16 cellular contexts compared by ENCODE assay signal in the genomic region with DNA sequence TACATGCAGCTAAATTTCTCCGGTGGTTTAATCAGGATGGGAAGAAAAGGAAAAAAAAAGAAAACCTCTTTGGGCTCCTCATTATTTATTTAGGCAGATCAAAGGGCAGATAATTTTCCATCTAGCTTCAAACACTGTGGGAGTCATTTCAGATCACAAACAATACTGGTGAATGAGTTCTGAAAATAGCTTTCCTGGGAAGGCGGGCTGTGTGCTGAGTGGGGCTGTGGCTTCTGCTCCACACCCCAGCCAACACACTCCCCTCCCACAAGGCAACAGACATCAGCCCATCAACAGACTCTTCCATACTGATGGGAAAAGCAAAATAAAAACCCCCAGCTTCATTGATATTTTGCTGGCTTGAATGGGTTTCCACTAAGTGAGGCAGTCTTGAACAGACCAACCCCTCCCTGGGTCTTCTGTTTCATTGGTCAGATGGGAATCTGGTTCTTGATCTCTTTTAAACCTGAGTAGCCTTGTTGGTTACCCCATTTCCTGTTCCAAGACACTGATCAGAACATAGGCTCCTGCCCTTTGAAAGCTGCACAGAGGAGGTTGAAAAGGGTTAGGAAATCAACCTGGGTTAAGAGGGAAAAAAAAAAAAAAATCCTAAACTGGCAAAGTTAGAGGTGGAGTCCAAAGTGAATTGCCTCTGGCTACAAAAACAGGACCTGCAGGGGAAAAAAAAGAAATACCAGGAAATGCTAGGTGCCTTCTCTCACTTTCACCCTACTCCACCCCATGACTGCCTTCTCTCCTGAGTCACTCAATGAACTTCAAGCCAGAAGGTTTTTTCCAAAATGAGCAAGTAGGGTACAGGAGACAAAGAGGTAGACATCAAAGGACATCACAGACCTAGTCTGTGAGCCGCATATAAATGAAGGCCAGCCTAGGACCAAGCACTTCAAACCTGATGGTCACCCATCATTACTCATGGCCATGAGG. TPM values are rescaled to one million over a fixed set of nuclear protein-coding genes. Genes with fewer than 3 reads are reported as not detected.
DNase-seq lines count a peak whose midpoint lies in the region; ATAC-seq, FAIRE-seq and TF ChIP-seq lines count a peak whose summit lies in the region.
"Had no signal": no experiment of that assay in that cellular context is flagged by ENCODE, and none has a peak within 500 bp of the region (broad histone marks: within the 10 kb centered on the region; RNA-seq: fewer than 3 reads in every experiment).

No MANE protein-coding gene starts in this region.

- peaks cover 6% of the 10 kb centered on the region; the same call in 1 of the 2 replicates for H3F3A ChIP-seq in GM23248 (ENCODE audit: insufficient read depth)
- H3F3A ChIP-seq in GM23338 (replicated peaks; ENCODE audit: low read depth): no peaks in the 10 kb centered on the region

- H3K9me2 ChIP-seq in GM23248 (ENCODE audit: insufficient read depth): no peaks in the 10 kb centered on the region
- H3K9me2 ChIP-seq in GM23338 (ENCODE audit: insufficient read depth): no peaks in the 10 kb centered on the region

- peak; percentile 5 for DNase-seq in GM23248
- peak; percentile 6 for DNase-seq in LoVo (ENCODE audit: low spot score)
- DNase-seq in bronchial epithelial cell (ENCODE audit: low read depth): peak; percentile 36
- DNase-seq in progenitor cell of endocrine pancreas (ENCODE audit: low spot score, unreplicated experiment): no peak
- DNase-seq in GM23338 (ENCODE audit: low spot score): no peak
- no peak for DNase-seq in SKM-1 (lab: John Stamatoyannopoulos, UW; ENCODE audit: unreplicated experiment)
- DNase-seq: activated CD4-positive, CD25-positive, alpha-beta regulatory T cell; activated CD8-positive, alpha-beta memory T cell treated with anti-CD3 and anti-CD28 coated beads, Interleukin-2, amount 50 U/mL, for 4 hours; effector CD8-positive, alpha-beta T cell; left cardiac atrium; naive B cell; NCI-H2107; stimulated activated CD4-positive, alpha-beta T cell treated with anti-CD3 and anti-CD28 coated beads, Interleukin-12 subunit alpha, Interleukin-12 subunit beta, amount 100 ng/mL, for 4 hours had no signal

- no peak overlapping the region for H3K27ac ChIP-seq in GM23248
- H3K27ac ChIP-seq in GM23338 (ENCODE audit: low read depth): no peak overlapping the region
- H3K27ac ChIP-seq: prostate gland had no signal

- no peaks in the 10 kb centered on the region for H3K27me3 ChIP-seq in GM23248 (replicated peaks; ENCODE audit: insufficient read depth)
- H3K27me3 ChIP-seq in bronchial epithelial cell (ENCODE audit: control insufficient read depth, insufficient read depth, low read length): no peaks in the 10 kb centered on the region
- H3K27me3 ChIP-seq in GM23338 (ENCODE audit: insufficient read depth): no peaks in the 10 kb centered on the region

- FAIRE-seq in bronchial epithelial cell (lab: Jason Lieb, UNC): peak; percentile 60

- TF ChIP-seq CTCF in bronchial epithelial cell (IDR thresholded peaks at IDR 0.05; ENCODE audit: insufficient read depth, low read length, severe bottlenecking): no peak
- TF ChIP-seq CTCF in progenitor cell of endocrine pancreas (IDR thresholded peaks at IDR 0.05; ENCODE audit: unreplicated experiment): no peak
- TF ChIP-seq CTCF in GM23338 (conservative IDR thresholded peaks at IDR 0.05; ENCODE audit: low read depth in 2 of 2): no peak

- 83 to 94% methylated on average over 2 to 3 of the region's 3 CpGs for WGBS in GM23248 (ENCODE audit: low coverage in 1 of 2, low lambda C conversion rate in 2 of 2, missing lambda C conversion rate in 2 of 2), 2 experiments

- peaks cover 31% of the 10 kb centered on the region for H3K4me1 Mint-ChIP-seq in progenitor cell of endocrine pancreas (ENCODE audit: low read depth)
- H3K4me1 Mint-ChIP-seq in GM23338: peaks cover 11% of the 10 kb centered on the region; the same call in 2 of the 3 replicates
- H3K4me1 Mint-ChIP-seq: naive B cell had no signal

- H3K27me3 Mint-ChIP-seq in progenitor cell of endocrine pancreas (no peaks in the 10 kb centered on the region), GM23338 (ENCODE audit: insufficient read depth, low read depth, poor library complexity) (no peaks in the 10 kb centered on the region)
- H3K27me3 Mint-ChIP-seq: activated naive CD8-positive, alpha-beta T cell; naive B cell had no signal

- peak overlapping the region; percentile 62 for H3K27ac Mint-ChIP-seq in progenitor cell of endocrine pancreas
- H3K27ac Mint-ChIP-seq in GM23338: no peak overlapping the region
- H3K27ac Mint-ChIP-seq: activated naive CD8-positive, alpha-beta T cell; naive B cell had no signal

- no peaks in the 10 kb centered on the region for H3K79me2 ChIP-seq in GM23248 (ENCODE audit: insufficient read depth)
- H3K79me2 ChIP-seq in GM23338 (replicated peaks; ENCODE audit: insufficient read depth): no peaks in the 10 kb centered on the region

- H3K36me3 Mint-ChIP-seq in progenitor cell of endocrine pancreas (ENCODE audit: insufficient read depth): peaks cover 51% of the 10 kb centered on the region
- H3K36me3 Mint-ChIP-seq in GM23338 (ENCODE audit: low read depth): no peaks in the 10 kb centered on the region
- H3K36me3 Mint-ChIP-seq: activated naive CD8-positive, alpha-beta T cell; naive B cell had no signal

- H3K4me2 ChIP-seq in GM23248 (ENCODE audit: unreplicated experiment) (no peak overlapping the region), GM23338 (no peak overlapping the region)

- H3K4me1 ChIP-seq in GM23248 (ENCODE audit: insufficient read depth): peaks cover 5% of the 10 kb centered on the region; the same call in 1 of the 2 replicates
- H3K4me1 ChIP-seq in GM23338 (ENCODE audit: insufficient read depth): no peaks in the 10 kb centered on the region
- H3K4me1 ChIP-seq: prostate gland had no signal

- H3K36me3 ChIP-seq in GM23248 (ENCODE audit: low read depth): no peaks in the 10 kb centered on the region
- H3K36me3 ChIP-seq in bronchial epithelial cell (ENCODE audit: control insufficient read depth, insufficient read depth, low read length): no peaks in the 10 kb centered on the region
- H3K36me3 ChIP-seq in GM23338 (ENCODE audit: insufficient read depth): no peaks in the 10 kb centered on the region
- H3K36me3 ChIP-seq: prostate gland had no signal

- H3K9me3 Mint-ChIP-seq in progenitor cell of endocrine pancreas (ENCODE audit: low read depth): no peaks in the 10 kb centered on the region
- H3K9me3 Mint-ChIP-seq in GM23338: no peaks in the 10 kb centered on the region
- H3K9me3 Mint-ChIP-seq: naive B cell had no signal

- no peak overlapping the region for H3K9ac ChIP-seq in GM23248

- ATAC-seq in GM23338 (no peak), HG02981 (IDR thresholded peaks at IDR 0.05; ENCODE audit: unreplicated experiment) (no peak)
- ATAC-seq: left cardiac atrium had no signal

- H2AFZ ChIP-seq in GM23248 (no peak overlapping the region), GM23338 (no peak overlapping the region)

- H3K4me3 Mint-ChIP-seq in progenitor cell of endocrine pancreas (ENCODE audit: low read depth) (no peak overlapping the region), GM23338 (no peak overlapping the region)
- H3K4me3 Mint-ChIP-seq: activated naive CD8-positive, alpha-beta T cell; naive B cell had no signal

- no peak overlapping the region for H3K4me3 ChIP-seq in GM23248
- no peak overlapping the region for H3K4me3 ChIP-seq in bronchial epithelial cell (ENCODE audit: low read depth, low read length)
- H3K4me3 ChIP-seq in GM23338: no peak overlapping the region
- H3K4me3 ChIP-seq: prostate gland had no signal

- H4K20me1 ChIP-seq in GM23248 (ENCODE audit: insufficient read depth) (no peaks in the 10 kb centered on the region), GM23338 (replicated peaks; ENCODE audit: insufficient read depth) (no peaks in the 10 kb centered on the region)

- H3K9me3 ChIP-seq in GM23248 (ENCODE audit: low read depth): no peaks in the 10 kb centered on the region
- H3K9me3 ChIP-seq: prostate gland had no signal

- in situ Hi-C loops in GM23248 (cut with MboI): no loop called here

TF ChIP-seq in GM23338, 12 proteins besides CTCF, POLR2A, EP300 and RAD21:
- TF ChIP-seq POLR2AphosphoS5 (IDR thresholded peaks at IDR 0.05; ENCODE audit: low read depth): no peak
- no peak for TF ChIP-seq EZH2 (IDR thresholded peaks at IDR 0.05; ENCODE audit: low read depth, unreplicated experiment)
- no peak for TF ChIP-seq ZNF331 (CRISPR knock-in tag; IDR thresholded peaks at IDR 0.05; ENCODE audit: low read depth)

RNA-seq across cellular contexts. Expression of a gene that starts 20.0 kb away (rescaled TPM):
- total RNA-seq in GM23248 (2014; rRNA removed; shearing (Covaris generic)): 1.5 and 2.5 TPM in 2 replicates
- 2.2 and 3.0 TPM in 2 replicates for polyA plus RNA-seq in GM23248 (2016; fragmentation: Nextera tagmentation; extraction: Ambion mirVana)
- total RNA-seq in bronchial epithelial cell: under 0.01 TPM in 1 of 2 replicates, not detected in the other
- 444 and 494 TPM in 2 replicates for total RNA-seq in progenitor cell of endocrine pancreas
- total RNA-seq in GM23338 (2014; rRNA removed; shearing (Covaris generic)): 3.6 and 5.4 TPM in 2 replicates
- 2.0 and 2.1 TPM in 2 replicates for polyA plus RNA-seq in GM23338 (2016; fragmentation: Nextera tagmentation; extraction: Ambion mirVana)

Comparison
In these comparisons a context has a peak if more than half of its experiments do, and no peak if none do; other contexts are left out.
1. DNase-seq: peak in GM23248 (single experiment), LoVo (single experiment) and bronchial epithelial cell (single experiment); none in progenitor cell of endocrine pancreas (single experiment), GM23338 (single experiment) and SKM-1 (single experiment).
2. RNA of a gene that starts 20.0 kb away (total RNA-seq): 444 to 494 TPM in progenitor cell of endocrine pancreas; 3.6 to 5.4 TPM in GM23338, 1.5 to 2.5 TPM in GM23248 and under 0.01 TPM in bronchial epithelial cell; every median in the first group is over 10 times any median in the second.